In genomic region chr15:68672781-68673205, GRCh38 we compare ENCODE assay signal across 13 cellular contexts.
DNase-seq lines count a peak whose midpoint lies in the region; ATAC-seq, FAIRE-seq and TF ChIP-seq lines count a peak whose summit lies in the region.
"Had no signal": no experiment of that assay in that cellular context is flagged by ENCODE, and none has a peak within 500 bp of the region (broad histone marks: within the 10 kb centered on the region; RNA-seq: fewer than 3 reads in every experiment).

No MANE protein-coding gene starts in this region.

- no peaks in the 10 kb centered on the region for H4K20me1 ChIP-seq in PC-3 (ENCODE audit: low read length)

- POLR2A ChIA-PET in A549 (lab: Yijun Ruan, JAX) (no interaction called here), PC-3 (lab: Charles Lee; ENCODE audit: unreplicated experiment) (no interaction called here)

- no peaks in the 10 kb centered on the region for H3K9me2 ChIP-seq in PC-3 (replicated peaks; ENCODE audit: low read length)

- no peaks in the 10 kb centered on the region for H3K79me2 ChIP-seq in PC-3 (ENCODE audit: low read length)

- peak; percentile 45 to 60; a peak in 3 of 6 replicates for ATAC-seq in A549
- no peak for ATAC-seq in PC-3
- no peak for ATAC-seq in HG02623 (IDR thresholded peaks at IDR 0.05; ENCODE audit: unreplicated experiment)
- ATAC-seq: activated CD8-positive, alpha-beta T cell treated with anti-CD3 and anti-CD28 coated beads, Interleukin-2, amount 10 ng/mL, durations not matched to agents 7 days and 5 days had no signal

- H3K9me3 ChIP-seq in A549 (no peaks in the 10 kb centered on the region), PC-3 (ENCODE audit: low read length) (no peaks in the 10 kb centered on the region), SJCRH30 (replicated peaks) (no peaks in the 10 kb centered on the region)
- H3K9me3 ChIP-seq: Caco-2, tibial artery had no signal

- intact Hi-C loops in PC-3 (cut with micrococcal nuclease): loop anchor here (5.0 kb wide), 1 partner anchor 95 kb away; the partner anchor contains the start of gene CORO2B

- no peak overlapping the region for H3K4me3 Mint-ChIP-seq in glutamatergic neuron (ENCODE audit: unreplicated experiment)
- H3K4me3 Mint-ChIP-seq: activated CD8-positive, alpha-beta T cell treated with anti-CD3 and anti-CD28 coated beads, Interleukin-2, amount 10 ng/mL, durations not matched to agents 7 days and 5 days had no signal

- no peaks in the 10 kb centered on the region for H3K36me3 Mint-ChIP-seq in glutamatergic neuron (ENCODE audit: unreplicated experiment)

- no TSS peak for BruUV-seq in PC-3 (replicated peaks; lab: Mats Ljungman, UMichigan)

- no peaks in the 10 kb centered on the region for H3K27me3 ChIP-seq in PC-3 (ENCODE audit: low read length)
- H3K27me3 ChIP-seq in SJCRH30: no peaks in the 10 kb centered on the region

- no peak overlapping the region for H3K27ac ChIP-seq in A549
- H3K27ac ChIP-seq in PC-3 (ENCODE audit: low read length): no peak overlapping the region
- no peak overlapping the region for H3K27ac ChIP-seq in SJCRH30
- H3K27ac ChIP-seq: tibial artery had no signal

- no peak overlapping the region for H3K9ac ChIP-seq in PC-3 (ENCODE audit: low read length)

- H3K9me3 Mint-ChIP-seq in glutamatergic neuron (ENCODE audit: unreplicated experiment): no peaks in the 10 kb centered on the region

- H3F3A ChIP-seq in PC-3 (ENCODE audit: low read length, unreplicated experiment): no peaks in the 10 kb centered on the region

- TF ChIP-seq POLR2A in A549 (IDR thresholded peaks at IDR 0.05; ENCODE audit: low read length): no peak

- peaks cover 6% of the 10 kb centered on the region for H3K27me3 Mint-ChIP-seq in glutamatergic neuron (ENCODE audit: unreplicated experiment)

- H2AFZ ChIP-seq in PC-3 (ENCODE audit: low read length): no peak overlapping the region

- no peak for TF ChIP-seq EP300 in A549 (IDR thresholded peaks at IDR 0.05)

- peak; percentile 27 to 53; a peak in 2 of 5 replicates for TF ChIP-seq RAD21 in A549 (conservative IDR thresholded peaks at IDR 0.05 in 1 of 2, IDR thresholded peaks at IDR 0.05 in 1 of 2)

- no peaks in the 10 kb centered on the region for H3K36me3 ChIP-seq in PC-3 (ENCODE audit: low read depth, low read length)
- H3K36me3 ChIP-seq in SJCRH30: no peaks in the 10 kb centered on the region
- H3K36me3 ChIP-seq: tibial artery had no signal

- H3K4me3 ChIP-seq in A549: no peak overlapping the region
- H3K4me3 ChIP-seq in PC-3 (ENCODE audit: low read length): no peak overlapping the region
- H3K4me3 ChIP-seq in SJCRH30: no peak overlapping the region
- H3K4me3 ChIP-seq: tibial artery had no signal

- CTCF ChIA-PET in A549 (lab: Yijun Ruan, JAX) (interaction anchor here (0.6 to 22.7 kb wide), 22 partner anchors 11 to 421 kb away, joined by 3 to 452 read pairs (median 5); partner anchors contain the start of gene CORO2B), PC-3 (lab: Charles Lee) (interaction anchor here (2.2 to 2.3 kb wide), 2 partner anchors 113 to 123 kb away, joined by 11 to 35 read pairs; no protein-coding TSS in a partner anchor)

- H3K4me1 Mint-ChIP-seq in glutamatergic neuron (ENCODE audit: low read depth, unreplicated experiment): peaks cover 5% of the 10 kb centered on the region

- FAIRE-seq in A549 (lab: Jason Lieb, UNC): no peak

- WGBS in A549 (ENCODE audit: missing lambda C conversion rate): 53% methylated on average over 4 of the region's 4 CpGs

- no peaks in the 10 kb centered on the region for H3K4me1 ChIP-seq in A549
- no peaks in the 10 kb centered on the region for H3K4me1 ChIP-seq in PC-3 (ENCODE audit: insufficient read depth, low read length)
- H3K4me1 ChIP-seq in SJCRH30: peaks cover 16% of the 10 kb centered on the region
- H3K4me1 ChIP-seq: Caco-2, tibial artery had no signal

- TF ChIP-seq CTCF in A549 (IDR thresholded peaks at IDR 0.05) (peak; percentile 28; the same call in 2 of the 3 replicates), PC-3 (conservative IDR thresholded peaks at IDR 0.05; ENCODE audit: low read depth, low read length) (peak; percentile 31; the same call in 1 of the 2 replicates), glutamatergic neuron (IDR thresholded peaks at IDR 0.05; ENCODE audit: partially characterized antibody, unreplicated experiment) (no peak)

- DNase-seq in A549 (ENCODE audit: low read depth in 1 of 2, low spot score in 1 of 2) (peak in 1 of 2 experiments; percentile 29), ELR (ENCODE audit: low read depth) (peak; percentile 40), PC-3 (peak; percentile 7), glomerular visceral epithelial cell (ENCODE audit: extremely low spot score) (peak; percentile 14), HUDEP-2 (lab: John Stamatoyannopoulos, UW; ENCODE audit: unreplicated experiment in 76 of 76) (no peak), SJCRH30 (no peak), glutamatergic neuron (no peak)
- DNase-seq: activated CD8-positive, alpha-beta T cell treated with anti-CD3 and anti-CD28 coated beads, Interleukin-2, amount 10 ng/mL, durations not matched to agents 7 days and 5 days; SHP77 treated with DMSO at 0.1 percent for 48 hours; stimulated activated CD4-positive, alpha-beta T cell treated with anti-CD3 and anti-CD28 coated beads, Interleukin-1b, Interleukin-23, amount 100 ng/mL, for 48 hours had no signal

- H3K4me2 ChIP-seq in A549 (no peak overlapping the region), PC-3 (ENCODE audit: low read length) (no peak overlapping the region)

- no peak overlapping the region for H3K27ac Mint-ChIP-seq in glutamatergic neuron (ENCODE audit: unreplicated experiment)
- H3K27ac Mint-ChIP-seq: activated CD8-positive, alpha-beta T cell treated with anti-CD3 and anti-CD28 coated beads, Interleukin-2, amount 10 ng/mL, durations not matched to agents 7 days and 5 days had no signal

TF ChIP-seq in A549, 52 proteins besides CTCF, POLR2A, EP300 and RAD21:
- peak; percentile 34; the same call in 1 of the 3 replicates for TF ChIP-seq SMC3 (IDR thresholded peaks at IDR 0.05)
- no peak for TF ChIP-seq MAX (IDR thresholded peaks at IDR 0.05)

Comparison
In these comparisons a context has a peak if more than half of its experiments do, and no peak if none do; other contexts are left out.
1. ATAC-seq: peak in A549 (2 of 2); none in PC-3 (single experiment) and HG02623 (single experiment).
2. DNase-seq: peak in ELR (single experiment), PC-3 (single experiment) and glomerular visceral epithelial cell (single experiment); none in HUDEP-2 (0 of 76), SJCRH30 (0 of 2) and glutamatergic neuron (single experiment).